ENCODE assay signal across 14 cellular contexts in genomic region chr11:17413414-17414316, GRCh38. TPM values are rescaled to one million over a fixed set of nuclear protein-coding genes. Genes with fewer than 3 reads are reported as not detected.
DNase-seq lines count a peak whose midpoint lies in the region; ATAC-seq and TF ChIP-seq lines count a peak whose summit lies in the region.
"Had no signal": no experiment of that assay in that cellular context is flagged by ENCODE, and none has a peak within 500 bp of the region (broad histone marks: within the 10 kb centered on the region; RNA-seq: fewer than 3 reads in every experiment).

No MANE protein-coding gene starts in this region.

- H3K36me3 Mint-ChIP-seq in stimulated activated memory B cell treated with anti-CD40 and anti-IgM and Interleukin-4, amounts not matched to agents 10 μg/mL and 1 μg/mL and 100 μg/mL, for 72 hours = no peaks in the 10 kb centered on the region
- H3K36me3 Mint-ChIP-seq: immature natural killer cell had no signal

- ATAC-seq in stimulated activated memory B cell treated with anti-CD40 and anti-IgM and Interleukin-4, amounts not matched to agents 10 μg/mL and 1 μg/mL and 100 μg/mL, for 72 hours = no peak
- ATAC-seq in HG03565 (IDR thresholded peaks at IDR 0.05; ENCODE audit: unreplicated experiment) = no peak

- H3K27me3 ChIP-seq in neuronal stem cell (ENCODE audit: control insufficient read depth in 3 of 3, insufficient read depth in 3 of 3, low read depth in 1 of 3, low read length in 3 of 3) (peaks cover 0 to 17% (median 0%) of the 10 kb centered on the region in 3 experiments), adrenal gland (no peaks in the 10 kb centered on the region), A673 (replicated peaks; ENCODE audit: insufficient read depth, low read depth, low read length, poor library complexity) (peaks cover 25% of the 10 kb centered on the region)
- H3K27me3 ChIP-seq: uterus had no signal

- DNase-seq in DMS53 (lab: John Stamatoyannopoulos, UW) (peak; percentile 99), NCI-H1417 treated with DMSO at 0.1 percent for 48 hours (lab: John Stamatoyannopoulos, UW) (peak; percentile 62), SHP77 treated with DMSO at 0.1 percent for 48 hours (lab: John Stamatoyannopoulos, UW) (peak; percentile 51), neuronal stem cell (ENCODE audit: low spot score) (no peak), adrenal gland (no peak), A673 (ENCODE audit: low spot score) (no peak)
- DNase-seq: activated naive CD4-positive, alpha-beta T cell treated with Interleukin-2 at 50 U/mL for 16 hours; central memory CD4-positive, alpha-beta T cell; foreskin melanocyte; immature natural killer cell; stimulated activated CD4-positive, alpha-beta T cell treated with anti-CD3 and anti-CD28 coated beads, Interleukin-2, amount 100 ng/mL, for 24 hours; uterus had no signal

- H3K9ac ChIP-seq in neuronal stem cell (ENCODE audit: low read depth, low read length, poor library complexity) = no peak overlapping the region

- intact Hi-C loops in adrenal gland (cut with DNase I) (no loop called here), A673 (cut with micrococcal nuclease; ENCODE audit: unreplicated experiment) (no loop called here)

- H2BK5ac ChIP-seq in neuronal stem cell (ENCODE audit: low read length) = no peak overlapping the region

- no peak overlapping the region for H3K4ac ChIP-seq in neuronal stem cell (ENCODE audit: low read length)

- H3K27ac ChIP-seq in neuronal stem cell (replicated peaks; ENCODE audit: low read length) = no peak overlapping the region
- no peak overlapping the region for H3K27ac ChIP-seq in adrenal gland
- no peak overlapping the region for H3K27ac ChIP-seq in A673 (ENCODE audit: low read depth, low read length, poor library complexity, severe bottlenecking)
- H3K27ac ChIP-seq: uterus had no signal

- no peak overlapping the region for H4K8ac ChIP-seq in neuronal stem cell (ENCODE audit: low read depth, low read length)

- H3K79me1 ChIP-seq in neuronal stem cell (ENCODE audit: low read depth, low read length) = no peaks in the 10 kb centered on the region

- peak overlapping the region; percentile 26 for H2BK15ac ChIP-seq in neuronal stem cell (ENCODE audit: low read length)

- no peak overlapping the region for H2BK12ac ChIP-seq in neuronal stem cell (ENCODE audit: low read length)

- peak overlapping the region; percentile 34 for H2AK5ac ChIP-seq in neuronal stem cell (ENCODE audit: low read depth, low read length)

- no peak overlapping the region for H4K91ac ChIP-seq in neuronal stem cell (ENCODE audit: low read depth, low read length, poor library complexity)

- CTCF ChIA-PET in A673 (lab: Charles Lee) = no interaction called here

- no peak for TF ChIP-seq CTCF in adrenal gland (IDR thresholded peaks at IDR 0.05)
- TF ChIP-seq CTCF in A673 (conservative IDR thresholded peaks at IDR 0.05; ENCODE audit: low read depth, low read length) = no peak

- H2BK120ac ChIP-seq in neuronal stem cell (ENCODE audit: low read depth, low read length) = no peak overlapping the region

- H3K4me3 Mint-ChIP-seq in stimulated activated memory B cell treated with anti-CD40 and anti-IgM and Interleukin-4, amounts not matched to agents 10 μg/mL and 1 μg/mL and 100 μg/mL, for 72 hours = no peak overlapping the region
- H3K4me3 Mint-ChIP-seq: immature natural killer cell had no signal

- H3K36me3 ChIP-seq in neuronal stem cell (replicated peaks in 1 of 2; ENCODE audit: control insufficient read depth in 2 of 2, insufficient read depth in 2 of 2, low read length in 2 of 2) (no peaks in the 10 kb centered on the region), adrenal gland (replicated peaks in 1 of 2) (no peaks in the 10 kb centered on the region), A673 (ENCODE audit: insufficient read depth, low read length, poor library complexity, severe bottlenecking) (no peaks in the 10 kb centered on the region)
- H3K36me3 ChIP-seq: uterus had no signal

- H3K18ac ChIP-seq in neuronal stem cell (ENCODE audit: low read length) = peak overlapping the region; percentile 55

- no peak overlapping the region for H3K23ac ChIP-seq in neuronal stem cell (ENCODE audit: low read depth, low read length, poor library complexity)

- H3K27me3 Mint-ChIP-seq in stimulated activated memory B cell treated with anti-CD40 and anti-IgM and Interleukin-4, amounts not matched to agents 10 μg/mL and 1 μg/mL and 100 μg/mL, for 72 hours = peaks cover 57% of the 10 kb centered on the region

- H3K9me3 ChIP-seq in neuronal stem cell (replicated peaks in 1 of 2; ENCODE audit: control insufficient read depth in 2 of 2, insufficient read depth in 1 of 2, low read depth in 1 of 2, low read length in 2 of 2) = no peaks in the 10 kb centered on the region
- H3K9me3 ChIP-seq in adrenal gland (replicated peaks in 1 of 3) = no peaks in the 10 kb centered on the region
- no peaks in the 10 kb centered on the region for H3K9me3 ChIP-seq in A673 (ENCODE audit: low read depth, low read length, poor library complexity, severe bottlenecking)
- H3K9me3 ChIP-seq: uterus had no signal

- no CpG with 5 or more reads among the region's 15 CpGs for WGBS in neuronal stem cell (ENCODE audit: extremely low coverage in 2 of 2, insufficient read length in 2 of 2, insufficient replicate concordance in 1 of 2), 2 donors
- WGBS in adrenal gland, 4 donors = 79 to 83% (median 81%) methylated on average over 13 to 15 of the region's 15 CpGs

- no peak overlapping the region for H3K14ac ChIP-seq in neuronal stem cell (ENCODE audit: low read length)

- H3K27ac Mint-ChIP-seq in stimulated activated memory B cell treated with anti-CD40 and anti-IgM and Interleukin-4, amounts not matched to agents 10 μg/mL and 1 μg/mL and 100 μg/mL, for 72 hours = no peak overlapping the region
- H3K27ac Mint-ChIP-seq: immature natural killer cell had no signal

- H2AFZ ChIP-seq in neuronal stem cell (ENCODE audit: low read length) = no peak overlapping the region

- no peaks in the 10 kb centered on the region for H3K4me1 Mint-ChIP-seq in stimulated activated memory B cell treated with anti-CD40 and anti-IgM and Interleukin-4, amounts not matched to agents 10 μg/mL and 1 μg/mL and 100 μg/mL, for 72 hours
- H3K4me1 Mint-ChIP-seq: immature natural killer cell had no signal

- H3K4me2 ChIP-seq in neuronal stem cell (ENCODE audit: insufficient read depth, low read length, poor library complexity, severe bottlenecking) = no peak overlapping the region

- TF ChIP-seq POLR2A in adrenal gland (IDR thresholded peaks at IDR 0.05) = no peak

- H3K9me3 Mint-ChIP-seq in stimulated activated memory B cell treated with anti-CD40 and anti-IgM and Interleukin-4, amounts not matched to agents 10 μg/mL and 1 μg/mL and 100 μg/mL, for 72 hours = no peaks in the 10 kb centered on the region

- no TSS peak for BruUV-seq in A673 (replicated peaks; lab: Mats Ljungman, UMichigan)

- H3K4me1 ChIP-seq in neuronal stem cell (ENCODE audit: control insufficient read depth in 2 of 2, insufficient read depth in 1 of 2, low read depth in 1 of 2, low read length in 2 of 2) = peaks cover 3 to 15% of the 10 kb centered on the region in 2 donors
- no peaks in the 10 kb centered on the region for H3K4me1 ChIP-seq in adrenal gland (replicated peaks in 1 of 2)
- H3K4me1 ChIP-seq in A673 (ENCODE audit: insufficient read depth, low read length, poor library complexity, severe bottlenecking) = no peaks in the 10 kb centered on the region
- H3K4me1 ChIP-seq: uterus had no signal

- no peak overlapping the region for H3K4me3 ChIP-seq in neuronal stem cell (ENCODE audit: low read length in 2 of 2)
- H3K4me3 ChIP-seq in adrenal gland = no peak overlapping the region
- H3K4me3 ChIP-seq in A673 (ENCODE audit: low read depth, low read length, poor library complexity, severe bottlenecking) = no peak overlapping the region
- H3K4me3 ChIP-seq: uterus had no signal

- POLR2A ChIA-PET in A673 (lab: Charles Lee; ENCODE audit: low non-redundant PET) = no interaction called here

RNA-seq across cellular contexts. Expression of gene KCNJ11, which starts 25.2 kb away (rescaled TPM):
- polyA plus RNA-seq in neuronal stem cell (2013, experiment 1 of 2) = 4.0 TPM
- polyA plus RNA-seq in neuronal stem cell (2013, experiment 2 of 2) = 2.9 TPM
- total RNA-seq in adrenal gland = 1 to 10 TPM in 6 of 8 donors, under 1 TPM in 2; 0.17 to 3.2 (median 1.8) TPM
- 1 to 10 TPM in 1 of 3 donors, under 1 TPM in 2; 0.27 to 1.6 (median 0.35) TPM for polyA plus RNA-seq in adrenal gland
- total RNA-seq in A673 (2021) = 0.34 and 0.59 TPM in 2 replicates
- polyA plus RNA-seq: immature natural killer cell had no signal

Comparison
In these comparisons a context has a peak if more than half of its experiments do, and no peak if none do; other contexts are left out.
1. DNase-seq: peak in DMS53 (single experiment), NCI-H1417 treated with DMSO at 0.1 percent for 48 hours (single experiment) and SHP77 treated with DMSO at 0.1 percent for 48 hours (single experiment); none in neuronal stem cell (single experiment), adrenal gland (0 of 7) and A673 (single experiment).